In genomic region chr14:104784218-104784568, GRCh38 we compare ENCODE assay signal across 2 cellular contexts.
TF ChIP-seq lines count a peak whose summit lies in the region.

No MANE protein-coding gene starts in this region.

TF ChIP-seq in HepG2, 621 proteins besides CTCF, POLR2A, EP300 and RAD21:
- 0 out of 2 replicates have a peak, but pooled peaks have one; percentile 21 for TF ChIP-seq AKAP8 (CRISPR knock-in tag; IDR thresholded peaks at IDR 0.05)
- TF ChIP-seq TBL1XR1 (IDR thresholded peaks at IDR 0.05; ENCODE audit: borderline replicate concordance, low read length, partially characterized antibody), result no peak

TF ChIP-seq in GM23338, 12 proteins besides CTCF, POLR2A, EP300 and RAD21:
- TF ChIP-seq STAT1 (IDR thresholded peaks at IDR 0.05; ENCODE audit: unreplicated experiment), result no peak
- no peak for TF ChIP-seq ZNF462 (CRISPR knock-in tag; IDR thresholded peaks at IDR 0.05)
- TF ChIP-seq ETS1 (IDR thresholded peaks at IDR 0.05), result no peak
- TF ChIP-seq ZNF114 (CRISPR knock-in tag; IDR thresholded peaks at IDR 0.05), result no peak
- no peak for TF ChIP-seq CREB1 (CRISPR knock-in tag; IDR thresholded peaks at IDR 0.05; ENCODE audit: low read depth)
- no peak for TF ChIP-seq REST (IDR thresholded peaks at IDR 0.05; ENCODE audit: unreplicated experiment)
- TF ChIP-seq EZH2phosphoT487 (IDR thresholded peaks at IDR 0.05; ENCODE audit: unreplicated experiment), result no peak
- no peak for TF ChIP-seq JUNB (IDR thresholded peaks at IDR 0.05; ENCODE audit: unreplicated experiment)
- TF ChIP-seq EZH2 (IDR thresholded peaks at IDR 0.05; ENCODE audit: low read depth, unreplicated experiment), result no peak
- TF ChIP-seq NANOG (IDR thresholded peaks at IDR 0.05; ENCODE audit: borderline replicate concordance), result no peak
- TF ChIP-seq POLR2AphosphoS5 (IDR thresholded peaks at IDR 0.05; ENCODE audit: low read depth), result no peak
- TF ChIP-seq ZNF331 (CRISPR knock-in tag; IDR thresholded peaks at IDR 0.05; ENCODE audit: low read depth), result no peak
TF ChIP-seq in GM23338: peak in this region for 0.
